13 cellular contexts compared by ENCODE assay signal in the genomic region with DNA sequence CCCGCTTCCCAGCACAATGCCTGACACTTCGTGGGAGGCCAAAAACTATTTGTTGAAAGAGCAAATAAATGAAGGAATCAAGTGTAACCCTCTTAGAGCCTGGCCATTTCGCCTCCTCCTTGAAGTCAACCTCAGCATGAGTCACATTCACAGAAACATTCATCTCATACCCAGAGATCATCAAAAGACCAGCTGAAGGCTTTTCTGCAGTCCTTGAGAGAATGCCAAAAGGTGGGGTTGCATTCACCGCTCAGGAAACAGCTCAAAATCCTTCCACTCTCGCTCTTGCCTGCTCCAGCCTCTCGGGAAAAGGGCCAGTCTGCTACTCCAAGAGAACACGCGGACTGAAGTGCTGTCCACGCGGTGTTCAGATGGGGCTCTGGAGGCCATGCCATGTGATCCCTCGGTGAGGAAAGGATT.
DNase-seq lines count a peak whose midpoint lies in the region; ATAC-seq and TF ChIP-seq lines count a peak whose summit lies in the region.
"Had no signal": no experiment of that assay in that cellular context is flagged by ENCODE, and none has a peak within 500 bp of the region (broad histone marks: within the 10 kb centered on the region; RNA-seq: fewer than 3 reads in every experiment).

No MANE protein-coding gene starts in this region.

- POLR2A ChIA-PET in AG04450 (lab: Yijun Ruan, JAX) = interaction anchor here (0.7 to 1.6 kb wide), 6 partner anchors 9 to 229 kb away, joined by 3 to 7 read pairs (median 4); a partner anchor contains a TSS

- ATAC-seq in left lung (peak; percentile 81), HG02840 (IDR thresholded peaks at IDR 0.05; ENCODE audit: low FRiP score, unreplicated experiment) (no peak), GM19324 (IDR thresholded peaks at IDR 0.05; ENCODE audit: low FRiP score, unreplicated experiment) (no peak)
- ATAC-seq: T-helper 17 cell had no signal

- H3K36me3 ChIP-seq in adrenal gland (replicated peaks in 1 of 2) (no peaks in the 10 kb centered on the region), left lung (no peaks in the 10 kb centered on the region)
- H3K36me3 ChIP-seq: upper lobe of left lung had no signal

- H3K4me1 ChIP-seq in adrenal gland (replicated peaks in 1 of 2) (peaks cover 4 to 11% of the 10 kb centered on the region in 2 donors), left lung (no peaks in the 10 kb centered on the region)
- H3K4me1 ChIP-seq: upper lobe of left lung had no signal

- WGBS in adrenal gland, 4 donors = 19 to 36% (median 27%) methylated on average over 6 to 11 of the region's 11 CpGs

- no peak for TF ChIP-seq CTCF in AG04450 (IDR thresholded peaks at IDR 0.05; ENCODE audit: low read depth, low read length)
- no peak for TF ChIP-seq CTCF in adrenal gland (IDR thresholded peaks at IDR 0.05)
- TF ChIP-seq CTCF in left lung (IDR thresholded peaks at IDR 0.05) = no peak

- no peak for TF ChIP-seq POLR2A in adrenal gland (IDR thresholded peaks at IDR 0.05)

- peaks cover 43% of the 10 kb centered on the region for H3K27me3 ChIP-seq in AG04450 (ENCODE audit: control insufficient read depth, insufficient read depth, low read length)
- no peaks in the 10 kb centered on the region for H3K27me3 ChIP-seq in adrenal gland
- peaks cover 0 to 46% of the 10 kb centered on the region in 2 donors for H3K27me3 ChIP-seq in left lung
- H3K27me3 ChIP-seq: upper lobe of left lung had no signal

- no peak overlapping the region for H3K4me3 ChIP-seq in AG04450 (ENCODE audit: low read depth, low read length)
- H3K4me3 ChIP-seq in adrenal gland = no peak overlapping the region
- no peak overlapping the region for H3K4me3 ChIP-seq in left lung
- H3K4me3 ChIP-seq: upper lobe of left lung had no signal

- peak overlapping the region; percentile 73 for H3K27ac ChIP-seq in AG04450 (ENCODE audit: low read depth, low read length)
- peak overlapping the region in 2 of 5 donors; percentile 65 to 71 for H3K27ac ChIP-seq in adrenal gland
- H3K27ac ChIP-seq in left lung = no peak overlapping the region
- H3K27ac ChIP-seq: epithelial cell of prostate, upper lobe of left lung had no signal

- intact Hi-C loops in adrenal gland (cut with DNase I) (no loop called here), left lung (cut with DNase I) (no loop called here)

- DNase-seq in AG04450 (ENCODE audit: low read depth, low spot score) (peak; percentile 85), HCEC 1CT (peak; percentile 92), adrenal gland (peak; percentile 58 to 87 (median 79)), left lung (peak in 1 of 2 donors; percentile 61), ureter (ENCODE audit: low spot score) (no peak)
- no peak for DNase-seq in stimulated activated naive CD4-positive, alpha-beta T cell treated with Interleukin-2 at 50 U/mL for 16 hours (lab: John Stamatoyannopoulos, UW)
- DNase-seq: activated effector memory CD4-positive, alpha-beta T cell treated with anti-CD3 and anti-CD28 coated beads, Interleukin-2, amount 50 U/mL, for 16 hours; NCI-H446; T-helper 17 cell; upper lobe of left lung had no signal

- CTCF ChIA-PET in AG04450 (lab: Charles Lee) = interaction anchor here (1.9 to 2.8 kb wide), 2 partner anchors 19 to 168 kb away, joined by 8 to 20 read pairs; no protein-coding TSS in a partner anchor

- H3K9me3 ChIP-seq in AG04450 (ENCODE audit: control insufficient read depth, insufficient read depth, low read length) (no peaks in the 10 kb centered on the region), adrenal gland (replicated peaks in 1 of 3) (no peaks in the 10 kb centered on the region), left lung (no peaks in the 10 kb centered on the region)
- H3K9me3 ChIP-seq: upper lobe of left lung had no signal

Comparison
In these comparisons a context has a peak if more than half of its experiments do, and no peak if none do; other contexts are left out.
1. DNase-seq: peak in AG04450 (single experiment), HCEC 1CT (single experiment) and adrenal gland (7 of 7); none in ureter (single experiment) and stimulated activated naive CD4-positive, alpha-beta T cell treated with Interleukin-2 at 50 U/mL for 16 hours (single experiment).